9 cellular contexts compared by ENCODE assay signal in the genomic region with DNA sequence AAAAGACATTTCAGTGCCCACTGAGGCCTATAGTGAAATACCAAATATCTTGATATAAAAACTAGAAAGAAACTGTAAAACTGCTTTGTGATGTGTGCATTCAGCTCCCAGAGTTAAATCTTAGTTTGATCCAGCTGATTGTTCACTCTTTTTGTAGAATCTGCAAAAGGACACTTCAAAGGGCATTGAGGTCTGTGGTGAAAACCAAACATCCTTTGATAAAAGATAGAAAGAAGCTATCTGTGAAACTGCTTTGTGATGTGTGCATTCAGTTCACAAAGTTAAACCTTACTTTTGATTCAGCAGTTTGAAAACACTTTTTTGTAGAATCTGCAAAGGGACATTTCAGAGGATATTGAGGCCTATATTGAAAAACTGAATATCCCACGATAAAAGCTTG.
"Had no signal": no experiment of that assay in that cellular context is flagged by ENCODE, and none has a peak within 500 bp of the region (broad histone marks: within the 10 kb centered on the region; RNA-seq: fewer than 3 reads in every experiment).

No MANE protein-coding gene starts in this region.

- DNase-seq: GM23248, GOT3, H7, H9, HCEC 1CT, HFFc6 had no signal

- H3K27ac ChIP-seq: GM23248 had no signal

- ATAC-seq: GM23338, HCT116 had no signal

- H3K4me3 Mint-ChIP-seq: GM23338, H9, HFFc6 had no signal

- H3K4me1 Mint-ChIP-seq: GM23338, H9 had no signal

- H3K4me1 ChIP-seq: HAP-1 had no signal

- H3K36me3 ChIP-seq: HAP-1 had no signal

- H3K27ac Mint-ChIP-seq: GM23338, H9, HFFc6 had no signal

- H3K4me3 ChIP-seq: GM23248, GM23338, HAP-1 had no signal

- H3K9ac ChIP-seq: GM23248 had no signal

- H2AFZ ChIP-seq: GM23248, GM23338 had no signal

- H3K4me2 ChIP-seq: GM23338 had no signal

- H3K9me3 ChIP-seq: HAP-1 had no signal
